8 cellular contexts compared by ENCODE assay signal in genomic region chr19:53870485-53870844, GRCh38. TPM values are rescaled to one million over a fixed set of nuclear protein-coding genes. Genes with fewer than 3 reads are reported as not detected.
A peak's percentile ranks its signal among the peaks of the same experiment; 100 is the strongest.
DNase-seq lines count a peak whose midpoint lies in the region; ATAC-seq and TF ChIP-seq lines count a peak whose summit lies in the region.

No MANE protein-coding gene starts in this region.

- WGBS in body of pancreas, 2 donors, result 13 to 39% methylated on average over 3 to 5 of the region's 5 CpGs

- ATAC-seq in body of pancreas, result no peak
- ATAC-seq in GM18498 (IDR thresholded peaks at IDR 0.05; ENCODE audit: unreplicated experiment), result no peak
- ATAC-seq in GM18505 (IDR thresholded peaks at IDR 0.05; ENCODE audit: unreplicated experiment), result no peak

- H3K36me3 ChIP-seq in body of pancreas (replicated peaks in 1 of 2; ENCODE audit: insufficient read depth in 1 of 2, low read depth in 2 of 2), result peaks cover 7 to 11% of the 10 kb centered on the region in 2 donors
- peaks cover 37% of the 10 kb centered on the region for H3K36me3 ChIP-seq in muscle layer of colon (ENCODE audit: insufficient read depth, low read length)

- no peaks in the 10 kb centered on the region for H3K27me3 ChIP-seq in body of pancreas
- no peaks in the 10 kb centered on the region for H3K27me3 ChIP-seq in muscle layer of colon (ENCODE audit: control insufficient read depth in 1 of 2, insufficient read depth in 2 of 2, low read length in 2 of 2)

- H3K4me3 ChIP-seq in body of pancreas (no peak overlapping the region), muscle layer of colon (ENCODE audit: low read depth in 1 of 2, low read length in 2 of 2) (peak overlapping the region in 1 of 2 donors; percentile 37)

- H3K27ac ChIP-seq in body of pancreas (peak overlapping the region in 3 of 4 donors; percentile 78 to 94 (median 89)), muscle layer of colon (ENCODE audit: low read depth, low read length) (peak overlapping the region; percentile 35)

- H3K4me1 ChIP-seq in body of pancreas, result peaks cover 37% of the 10 kb centered on the region
- H3K4me1 ChIP-seq in muscle layer of colon (ENCODE audit: insufficient read depth, low read length), result peaks cover 48% of the 10 kb centered on the region

- intact Hi-C loops in body of pancreas (cut with DNase I), result no loop called here

- peak in 1 of 3 donors; percentile 11 for TF ChIP-seq POLR2A in body of pancreas (IDR thresholded peaks at IDR 0.05)
- no peak for TF ChIP-seq POLR2A in GM18505 (IDR thresholded peaks at IDR 0.05; ENCODE audit: borderline replicate concordance, extremely low read depth, insufficient read depth, insufficient read length)

- H3K9me3 ChIP-seq in body of pancreas (no peaks in the 10 kb centered on the region), muscle layer of colon (ENCODE audit: low read length) (no peaks in the 10 kb centered on the region)

- H3K9ac ChIP-seq in muscle layer of colon (ENCODE audit: low read length), result no peak overlapping the region

- TF ChIP-seq CTCF in body of pancreas (IDR thresholded peaks at IDR 0.05), result no peak

- peak; percentile 3 for DNase-seq in AG08395 (ENCODE audit: low spot score)
- DNase-seq in KG1 (lab: John Stamatoyannopoulos, UW), result peak; percentile 69
- peak in 3 of 4 donors; percentile 32 to 51 (median 41) for DNase-seq in body of pancreas
- DNase-seq in SHP77 treated with DMSO at 0.1 percent for 48 hours (lab: John Stamatoyannopoulos, UW), result no peak
- DNase-seq in NCI-H748 (lab: John Stamatoyannopoulos, UW; ENCODE audit: unreplicated experiment), result no peak

RNA-seq across cellular contexts. Expression of gene MYADM, which starts 2.8 kb away (rescaled TPM):
- 10 to 100 TPM; 12.2 to 30.0 TPM for total RNA-seq in body of pancreas

RNA-seq across cellular contexts. Expression of gene PRKCG, which starts 11.5 kb away (rescaled TPM):
- total RNA-seq in body of pancreas, result under 1 TPM in 1 of 2 donors, not detected in 1; 0.26 TPM

RNA-seq across cellular contexts. Expression of gene CACNG7, which starts 38.6 kb away (rescaled TPM):
- total RNA-seq in body of pancreas, result not detected

RNA-seq across cellular contexts. Expression of gene NLRP12, which starts 46.4 kb away (rescaled TPM):
- under 1 TPM in 1 of 2 donors, not detected in 1; 0.26 TPM for total RNA-seq in body of pancreas

Comparison
In these comparisons a context has a peak if more than half of its experiments do, and no peak if none do; other contexts are left out.
1. DNase-seq: peak in AG08395 (single experiment), KG1 (single experiment) and body of pancreas (3 of 4); none in SHP77 treated with DMSO at 0.1 percent for 48 hours (single experiment) and NCI-H748 (single experiment).